In the genomic region with DNA sequence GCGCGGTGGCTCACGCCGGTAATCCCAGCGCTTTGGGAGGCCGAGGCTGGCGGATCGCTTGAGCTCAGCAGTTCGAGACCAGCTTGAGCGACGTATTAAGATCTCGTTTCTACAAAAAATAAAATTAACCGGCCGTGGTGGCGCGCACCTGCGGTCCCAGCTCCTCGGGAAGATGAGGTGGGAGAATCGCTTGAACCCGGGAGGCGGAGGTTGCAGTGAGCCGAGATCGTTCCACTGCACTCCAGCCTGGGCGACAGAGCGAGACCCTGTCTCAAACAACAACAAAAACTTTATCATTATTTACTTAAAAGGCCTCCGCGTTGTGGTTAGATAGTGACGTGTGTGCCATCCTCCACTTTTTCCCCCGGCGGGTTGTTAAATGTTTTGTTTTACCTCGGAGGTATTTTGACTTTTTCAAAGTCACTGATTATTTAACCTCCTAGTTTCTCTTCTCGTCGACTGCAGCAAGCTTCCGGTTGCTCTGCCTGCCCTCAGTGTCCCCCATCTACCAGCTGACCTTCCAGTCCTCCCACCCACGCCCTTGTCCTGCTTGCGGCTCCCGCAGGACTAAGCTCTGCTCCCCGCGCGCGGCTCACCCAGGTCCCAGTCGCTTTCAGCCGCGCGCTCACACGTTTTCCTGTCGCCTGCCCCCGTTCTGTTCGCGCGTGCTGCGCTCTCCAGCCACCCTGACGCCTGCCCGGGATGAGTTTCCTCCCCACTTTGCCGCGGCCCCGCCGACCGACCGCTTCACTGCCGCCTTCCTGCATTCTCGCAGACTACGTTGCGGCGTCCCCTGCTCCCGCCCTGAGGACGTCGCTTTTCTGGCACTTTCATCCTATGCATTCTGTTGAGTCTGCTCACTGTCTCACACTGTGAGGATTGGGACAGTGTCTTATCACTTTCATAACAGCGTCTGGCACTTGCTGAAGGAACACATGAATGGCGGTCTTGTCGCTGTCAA, we compare ENCODE assay signal across 8 cellular contexts. TPM values are rescaled to one million over a fixed set of nuclear protein-coding genes. Genes with fewer than 3 reads are reported as not detected.
A peak's percentile ranks its signal among the peaks of the same experiment; 100 is the strongest.
DNase-seq lines count a peak whose midpoint lies in the region; ATAC-seq, FAIRE-seq and TF ChIP-seq lines count a peak whose summit lies in the region.

No MANE protein-coding gene starts in this region.

- no peak for TF ChIP-seq CTCF in neutrophil (IDR thresholded peaks at IDR 0.05)

- ATAC-seq in GM21526 (IDR thresholded peaks at IDR 0.05; ENCODE audit: low FRiP score, unreplicated experiment), result peak; percentile 32

- DNase-seq in DMS 273 treated with DMSO at 0.1 percent for 48 hours (lab: John Stamatoyannopoulos, UW) (peak; percentile 39), LHCN-M2 (ENCODE audit: low read depth) (peak; percentile 60), SIG-M5 (lab: John Stamatoyannopoulos, UW) (peak; percentile 60), activated gamma-delta T cell treated with Interleukin-2 at 50 U/mL for 16 hours (peak; percentile 58), frontal cortex (ENCODE audit: low spot score in 2 of 2) (peak; percentile 60 to 65), superior temporal gyrus (ENCODE audit: extremely low spot score) (peak; percentile 84)

- no peaks in the 10 kb centered on the region for H3K9me3 ChIP-seq in neutrophil

- H3K36me3 ChIP-seq in neutrophil, result no peaks in the 10 kb centered on the region

- no peak for FAIRE-seq in frontal cortex (lab: Jason Lieb, UNC)

- peak overlapping the region; percentile 99 for H3K27ac ChIP-seq in neutrophil

- no peaks in the 10 kb centered on the region for H3K27me3 ChIP-seq in neutrophil

- H3K4me3 ChIP-seq in neutrophil (ENCODE audit: low read depth in 1 of 2, low read length in 1 of 2), result peak overlapping the region; percentile 88 to 89

- peaks cover 38 to 44% of the 10 kb centered on the region in 2 experiments for H3K4me1 ChIP-seq in neutrophil (ENCODE audit: control insufficient read depth in 1 of 2, insufficient read depth in 1 of 2, low read depth in 1 of 2, low read length in 1 of 2)

RNA-seq across cellular contexts. Expression of a gene that starts 1.2 kb away (rescaled TPM):
- total RNA-seq in LHCN-M2 (2014; rRNA removed) (91.9 and 125 TPM in 2 replicates), frontal cortex (52.6 TPM)
- polyA plus RNA-seq in LHCN-M2 (2012), result 26.8 TPM

Comparison
In these comparisons a context has a peak if more than half of its experiments do, and no peak if none do; other contexts are left out.
1. Peak in every context shown above with its lines: DNase-seq, ATAC-seq, H3K4me3 ChIP-seq and H3K27ac ChIP-seq.